ENCODE assay signal across 26 cellular contexts in the genomic region with DNA sequence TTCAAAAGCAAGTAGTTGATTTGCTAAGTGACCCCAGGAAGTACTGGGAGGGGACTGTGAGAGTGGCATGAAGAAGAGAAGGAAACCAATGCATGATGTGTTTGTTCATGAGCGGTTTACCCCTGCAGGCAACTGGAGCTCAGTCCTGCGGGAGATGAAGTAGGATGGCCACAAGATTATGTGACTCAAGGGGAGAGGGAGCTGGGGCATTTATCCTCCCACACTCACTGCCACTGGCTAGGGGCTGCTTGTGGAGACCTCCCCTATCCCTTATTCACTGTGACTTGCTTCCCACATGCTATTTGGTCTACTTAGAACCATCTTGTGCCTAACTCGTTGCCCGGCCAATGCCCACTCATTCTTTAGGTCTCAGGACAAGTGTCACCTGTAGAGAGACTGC.
"Had no signal": no experiment of that assay in that cellular context is flagged by ENCODE, and none has a peak within 500 bp of the region (broad histone marks: within the 10 kb centered on the region; RNA-seq: fewer than 3 reads in every experiment).

No MANE protein-coding gene starts in this region.

- H3K4me2 ChIP-seq: SK-N-SH had no signal

- H3K9ac ChIP-seq: SK-N-SH had no signal

- H3K27ac ChIP-seq: RWPE1, SJSA1 had no signal

- ATAC-seq: PC-3, Right ventricle myocardium inferior had no signal

- H3K27me3 ChIP-seq: MG63, SJSA1 had no signal

- H3K36me3 ChIP-seq: MG63, SJSA1 had no signal

- DNase-seq: Kasumi-1, KG1, MG63, NCI-H1048, NCI-H1092 treated with DMSO at 0.1 percent for 48 hours, NCI-H1105 treated with DMSO at 0.1 percent for 48 hours, NCI-H1417 treated with DMSO at 0.1 percent for 48 hours, NCI-H1436 treated with DMSO at 0.1 percent for 48 hours, NCI-H1694 treated with DMSO at 0.1 percent for 48 hours, NCI-H187 treated with DMSO at 0.1 percent for 48 hours, NCI-H2081, NCI-H2171 treated with DMSO at 0.1 percent for 48 hours, NCI-H2227 treated with DMSO at 0.1 percent for 48 hours, NCI-H345, NCI-H524 treated with DMSO at 0.1 percent for 48 hours, NCI-H526 treated with DMSO at 0.1 percent for 48 hours, NCI-H774, OCI-M1, SHP77, SK-N-SH, SW 1271, T-helper 1 cell had no signal

- H3K4me3 ChIP-seq: MG63, SJSA1 had no signal

- H3K4me1 ChIP-seq: SJSA1 had no signal

- H3K9me3 ChIP-seq: SJSA1, SK-N-SH had no signal
